Comparison of ENCODE assay signal across 25 cellular contexts in genomic region chr12:80912906-80913769, GRCh38. TPM values are rescaled to one million over a fixed set of nuclear protein-coding genes. Genes with fewer than 3 reads are reported as not detected.
DNase-seq lines count a peak whose midpoint lies in the region; TF ChIP-seq lines count a peak whose summit lies in the region.
"Had no signal": no experiment of that assay in that cellular context is flagged by ENCODE, and none has a peak within 500 bp of the region (broad histone marks: within the 10 kb centered on the region; RNA-seq: fewer than 3 reads in every experiment).

No MANE protein-coding gene starts in this region.

- H2BK120ac ChIP-seq in trophoblast cell (ENCODE audit: insufficient read depth, low read length, poor library complexity) (no peak overlapping the region), neuronal stem cell (ENCODE audit: low read depth, low read length) (no peak overlapping the region)

- H3K36me3 ChIP-seq in trophoblast cell (ENCODE audit: control insufficient read depth in 1 of 2, insufficient read depth in 2 of 2, low read length in 2 of 2) (no peaks in the 10 kb centered on the region), neuronal stem cell (replicated peaks in 1 of 2; ENCODE audit: control insufficient read depth in 2 of 2, insufficient read depth in 2 of 2, low read length in 2 of 2) (no peaks in the 10 kb centered on the region)
- H3K36me3 ChIP-seq: BLaER1 treated with 17β-estradiol and CSF1 and Interleukin-3, amounts not matched to agents 10 nM and 100 nM; heart right ventricle; ovary had no signal

- WGBS in trophoblast cell (ENCODE audit: extremely low coverage, insufficient coverage, insufficient read length) = no CpG with 5 or more reads among the region's 13 CpGs
- no CpG with 5 or more reads among the region's 13 CpGs for WGBS in neuronal stem cell (ENCODE audit: extremely low coverage in 2 of 2, insufficient read length in 2 of 2, insufficient replicate concordance in 1 of 2), 2 donors

- H4K91ac ChIP-seq in trophoblast cell (ENCODE audit: low read depth, low read length) = no peak overlapping the region
- H4K91ac ChIP-seq in neuronal stem cell (ENCODE audit: low read depth, low read length, poor library complexity) = no peak overlapping the region

- H3K4me1 ChIP-seq in trophoblast cell (ENCODE audit: control insufficient read depth in 1 of 2, insufficient read depth in 2 of 2, low read length in 2 of 2) (no peaks in the 10 kb centered on the region), neuronal stem cell (ENCODE audit: control insufficient read depth in 2 of 2, insufficient read depth in 1 of 2, low read depth in 1 of 2, low read length in 2 of 2) (no peaks in the 10 kb centered on the region)
- H3K4me1 ChIP-seq: BLaER1 treated with 17β-estradiol and CSF1 and Interleukin-3, amounts not matched to agents 10 nM and 100 nM had no signal

- H3K79me1 ChIP-seq in trophoblast cell (ENCODE audit: low read length) (no peaks in the 10 kb centered on the region), neuronal stem cell (ENCODE audit: low read depth, low read length) (no peaks in the 10 kb centered on the region)

- H2BK5ac ChIP-seq in trophoblast cell (ENCODE audit: low read depth, low read length, poor library complexity) (no peak overlapping the region), neuronal stem cell (ENCODE audit: low read length) (no peak overlapping the region)

- no peak overlapping the region for H3K9ac ChIP-seq in trophoblast cell (ENCODE audit: low read length)
- H3K9ac ChIP-seq in neuronal stem cell (ENCODE audit: low read depth, low read length, poor library complexity) = no peak overlapping the region
- H3K9ac ChIP-seq: BLaER1 treated with 17β-estradiol and CSF1 and Interleukin-3, amounts not matched to agents 10 nM and 100 nM; KMS-11 had no signal

- DNase-seq in G401 (ENCODE audit: low spot score) (peak; percentile 92), NCI-H226 (peak; percentile 77), fibroblast of pulmonary artery (ENCODE audit: low read depth) (peak; percentile 40), trophoblast cell (peak in 1 of 2 donors; percentile 24), mucosa of gallbladder (ENCODE audit: low spot score) (no peak), kidney tubule cell (ENCODE audit: low spot score) (no peak), neuronal stem cell (ENCODE audit: low spot score) (no peak)
- DNase-seq in activated naive CD4-positive, alpha-beta T cell treated with anti-CD3 and anti-CD28 coated beads, Interleukin-2, amount 50 U/mL, for 16 hours = no peak
- DNase-seq: activated CD4-positive, alpha-beta T cell treated with anti-CD3 and anti-CD28 coated beads for 48 hours; activated CD8-positive, alpha-beta memory T cell treated with anti-CD3 and anti-CD28 coated beads for 24 hours; activated effector memory CD4-positive, alpha-beta T cell treated with anti-CD3 and anti-CD28 coated beads, Interleukin-2, amount 50 U/mL, for 16 hours; activated T-cell treated with anti-CD3 and anti-CD28 coated beads, Interleukin-2, amount 50 U/mL, for 1 hour; COR-L47; DMS79; heart right ventricle; left cardiac atrium; NCI-H1417 treated with DMSO at 0.1 percent for 48 hours; NCI-H2081 treated with DMSO at 0.1 percent for 48 hours; NCI-H446; ovary; retina; stimulated activated CD4-positive, alpha-beta T cell treated with anti-CD3 and anti-CD28 coated beads, Interleukin-4, amount 100 ng/mL, for 1 hour had no signal

- H2BK12ac ChIP-seq in trophoblast cell (ENCODE audit: low read length) = no peak overlapping the region
- H2BK12ac ChIP-seq in neuronal stem cell (ENCODE audit: low read length) = no peak overlapping the region

- H2BK15ac ChIP-seq in neuronal stem cell (ENCODE audit: low read length) = no peak overlapping the region

- H2AFZ ChIP-seq in trophoblast cell (ENCODE audit: insufficient read depth, low read length, poor library complexity) (no peak overlapping the region), neuronal stem cell (ENCODE audit: low read length) (no peak overlapping the region)

- in situ Hi-C loops in G401 (cut with HindIII; ENCODE audit: low sequenced_read_pairs) = no loop called here

- H3K27me3 ChIP-seq in trophoblast cell (ENCODE audit: insufficient read depth, low read length) = no peaks in the 10 kb centered on the region
- no peaks in the 10 kb centered on the region for H3K27me3 ChIP-seq in neuronal stem cell (ENCODE audit: control insufficient read depth in 3 of 3, insufficient read depth in 3 of 3, low read depth in 1 of 3, low read length in 3 of 3)
- H3K27me3 ChIP-seq: BLaER1 treated with 17β-estradiol and CSF1 and Interleukin-3, amounts not matched to agents 10 nM and 100 nM; heart right ventricle; ovary had no signal

- H3K4me2 ChIP-seq in trophoblast cell (ENCODE audit: low read length) (peak overlapping the region; percentile 43), neuronal stem cell (ENCODE audit: insufficient read depth, low read length, poor library complexity, severe bottlenecking) (no peak overlapping the region)
- H3K4me2 ChIP-seq: BLaER1 treated with 17β-estradiol and CSF1 and Interleukin-3, amounts not matched to agents 10 nM and 100 nM; KMS-11 had no signal

- H3K27ac ChIP-seq in trophoblast cell (ENCODE audit: low read depth, low read length) = no peak overlapping the region
- H3K27ac ChIP-seq in neuronal stem cell (replicated peaks; ENCODE audit: low read length) = no peak overlapping the region
- H3K27ac ChIP-seq: BLaER1 treated with 17β-estradiol and CSF1 and Interleukin-3, amounts not matched to agents 10 nM and 100 nM; heart right ventricle; KMS-11; ovary; VCaP had no signal

- H3K23ac ChIP-seq in trophoblast cell (ENCODE audit: low read length) = no peak overlapping the region
- no peak overlapping the region for H3K23ac ChIP-seq in neuronal stem cell (ENCODE audit: low read depth, low read length, poor library complexity)

- no peak overlapping the region for H4K8ac ChIP-seq in trophoblast cell (ENCODE audit: low read depth, low read length)
- H4K8ac ChIP-seq in neuronal stem cell (ENCODE audit: low read depth, low read length) = no peak overlapping the region

- H3K4ac ChIP-seq in trophoblast cell (ENCODE audit: low read depth, low read length) (no peak overlapping the region), neuronal stem cell (ENCODE audit: low read length) (no peak overlapping the region)

- H3K14ac ChIP-seq in trophoblast cell (ENCODE audit: low read length) = no peak overlapping the region
- H3K14ac ChIP-seq in neuronal stem cell (ENCODE audit: low read length) = no peak overlapping the region

- H3K18ac ChIP-seq in trophoblast cell (ENCODE audit: low read length) (no peak overlapping the region), neuronal stem cell (ENCODE audit: low read length) (no peak overlapping the region)

- H3K79me2 ChIP-seq in trophoblast cell (ENCODE audit: control insufficient read depth, insufficient read depth, low read length, poor library complexity) = no peaks in the 10 kb centered on the region

- H3K9me3 ChIP-seq in trophoblast cell (ENCODE audit: insufficient read depth, low read depth, low read length) (no peaks in the 10 kb centered on the region), neuronal stem cell (replicated peaks in 1 of 2; ENCODE audit: control insufficient read depth in 2 of 2, insufficient read depth in 1 of 2, low read depth in 1 of 2, low read length in 2 of 2) (no peaks in the 10 kb centered on the region)
- H3K9me3 ChIP-seq: BLaER1 treated with 17β-estradiol and CSF1 and Interleukin-3, amounts not matched to agents 10 nM and 100 nM; ovary had no signal

- TF ChIP-seq CTCF in fibroblast of pulmonary artery (IDR thresholded peaks at IDR 0.05; ENCODE audit: low read length, missing control alignments) = no peak

- peak overlapping the region; percentile 10 for H3K4me3 ChIP-seq in fibroblast of pulmonary artery (replicated peaks; ENCODE audit: low read depth, low read length)
- H3K4me3 ChIP-seq in trophoblast cell (ENCODE audit: low read depth, low read length) = no peak overlapping the region
- no peak overlapping the region for H3K4me3 ChIP-seq in neuronal stem cell (ENCODE audit: low read length in 2 of 2)
- H3K4me3 ChIP-seq: BLaER1 treated with 17β-estradiol and CSF1 and Interleukin-3, amounts not matched to agents 10 nM and 100 nM; ovary had no signal

- H4K12ac ChIP-seq in trophoblast cell (ENCODE audit: low read depth, low read length) = no peak overlapping the region

- no peak overlapping the region for H2AK5ac ChIP-seq in trophoblast cell (ENCODE audit: low read length)
- H2AK5ac ChIP-seq in neuronal stem cell (ENCODE audit: low read depth, low read length) = no peak overlapping the region

RNA-seq across cellular contexts. Expression of gene LIN7A, which starts 24.6 kb away (rescaled TPM):
- not detected in 2 replicates for total RNA-seq in G401 (2014; rRNA removed; shearing (Covaris generic))
- polyA plus RNA-seq in trophoblast cell (2013) = 0.90 and 0.93 TPM in 2 replicates
- 25.4 TPM for total RNA-seq in mucosa of gallbladder
- polyA plus RNA-seq in neuronal stem cell (2013, experiment 1 of 2) = 3.9 TPM
- 3.8 TPM for polyA plus RNA-seq in neuronal stem cell (2013, experiment 2 of 2)

Comparison
In these comparisons a context has a peak if more than half of its experiments do, and no peak if none do; other contexts are left out.
1. DNase-seq: peak in G401 (single experiment), NCI-H226 (single experiment) and fibroblast of pulmonary artery (single experiment); none in mucosa of gallbladder (single experiment), kidney tubule cell (single experiment), activated naive CD4-positive, alpha-beta T cell treated with anti-CD3 and anti-CD28 coated beads, Interleukin-2, amount 50 U/mL, for 16 hours (single experiment) and neuronal stem cell (single experiment).
2. RNA of gene LIN7A, which starts 24.6 kb away (total RNA-seq): 25.4 TPM in mucosa of gallbladder (single experiment); not detected in G401; every median in the first group is over 10 times any median in the second.